1 cellular context compared by ENCODE assay signal in genomic region chr5:135487839-135488514, GRCh38.
TF ChIP-seq lines count a peak whose summit lies in the region.

No MANE protein-coding gene starts in this region.

TF ChIP-seq in H1, 55 proteins besides CTCF, POLR2A, EP300 and RAD21:
- TF ChIP-seq RNF2 (IDR thresholded peaks at IDR 0.05; ENCODE audit: borderline replicate concordance, low read depth, low read length, missing control alignments, poor library complexity, severe bottlenecking) (peak; percentile 29), SUZ12 (IDR thresholded peaks at IDR 0.05; ENCODE audit: low read length) (0 out of 2 replicates have a peak, but pooled peaks have one; percentile 4), RXRA (IDR thresholded peaks at IDR 0.05; ENCODE audit: insufficient read depth, low read depth, low read length) (no peak), TEAD4 (IDR thresholded peaks at IDR 0.05; ENCODE audit: low read depth, low read length) (no peak), EZH2 (IDR thresholded peaks at IDR 0.05; ENCODE audit: low read depth, low read length, severe bottlenecking) (peak; percentile 21), SAP30 (IDR thresholded peaks at IDR 0.05; ENCODE audit: insufficient read depth, insufficient replicate concordance, low read length) (no peak), BACH1 (IDR thresholded peaks at IDR 0.05; ENCODE audit: low read length) (no peak)
